ENCODE assay signal across 23 cellular contexts in genomic region chr12:32659908-32660440, GRCh38. TPM values are rescaled to one million over a fixed set of nuclear protein-coding genes. Genes with fewer than 3 reads are reported as not detected.
DNase-seq lines count a peak whose midpoint lies in the region; ATAC-seq and TF ChIP-seq lines count a peak whose summit lies in the region.
"Had no signal": no experiment of that assay in that cellular context is flagged by ENCODE, and none has a peak within 500 bp of the region (broad histone marks: within the 10 kb centered on the region; RNA-seq: fewer than 3 reads in every experiment).

No MANE protein-coding gene starts in this region.

- H3K4ac ChIP-seq in mesenchymal stem cell (ENCODE audit: low read depth in 1 of 2, low read length in 2 of 2), result no peak overlapping the region

- TF ChIP-seq POLR2A in breast epithelium (IDR thresholded peaks at IDR 0.05), result no peak

- H3K9me3 ChIP-seq in breast epithelium (no peaks in the 10 kb centered on the region), mesenchymal stem cell (ENCODE audit: control insufficient read depth, low read length) (no peaks in the 10 kb centered on the region)
- H3K9me3 ChIP-seq: ovary, SJCRH30 had no signal

- H3K4me1 ChIP-seq in breast epithelium (no peaks in the 10 kb centered on the region), mesenchymal stem cell (ENCODE audit: control insufficient read depth, insufficient read depth, low read depth, low read length) (no peaks in the 10 kb centered on the region)
- H3K4me1 ChIP-seq: SJCRH30 had no signal

- no peak overlapping the region for H2BK120ac ChIP-seq in mesenchymal stem cell (ENCODE audit: low read depth, low read length)

- no peak overlapping the region for H2AFZ ChIP-seq in mesenchymal stem cell (ENCODE audit: low read depth, low read length)

- no TSS peak for BruUV-seq in MCF 10A (replicated peaks; lab: Mats Ljungman, UMichigan)

- intact Hi-C loops in breast epithelium (cut with DNase I; ENCODE audit: low total_unique reads) (no loop called here), MCF 10A (cut with micrococcal nuclease) (no loop called here)

- H3K36me3 Mint-ChIP-seq in MCF 10A (ENCODE audit: insufficient read depth, unreplicated experiment), result no peaks in the 10 kb centered on the region
- no peaks in the 10 kb centered on the region for H3K36me3 Mint-ChIP-seq in WTC11
- no peaks in the 10 kb centered on the region for H3K36me3 Mint-ChIP-seq in type B pancreatic cell
- H3K36me3 Mint-ChIP-seq: CD14-positive monocyte, naive B cell had no signal

- no peak overlapping the region for H2AK5ac ChIP-seq in mesenchymal stem cell (ENCODE audit: low read length, severe bottlenecking)

- H3K27me3 Mint-ChIP-seq in MCF 10A (ENCODE audit: insufficient read depth, unreplicated experiment) (no peaks in the 10 kb centered on the region), WTC11 (ENCODE audit: low read depth) (no peaks in the 10 kb centered on the region), type B pancreatic cell (no peaks in the 10 kb centered on the region)
- H3K27me3 Mint-ChIP-seq: stimulated activated naive CD8-positive, alpha-beta T cell treated with anti-CD3 and anti-CD28 coated beads, Interleukin-15, amount 100 ng/mL, for 72 hours had no signal

- no peak overlapping the region for H2BK5ac ChIP-seq in mesenchymal stem cell (ENCODE audit: low read depth, low read length, poor library complexity, severe bottlenecking)

- ATAC-seq in WTC11, result no peak
- ATAC-seq in HG03460 (IDR thresholded peaks at IDR 0.05; ENCODE audit: unreplicated experiment), result no peak
- ATAC-seq: PC-3 had no signal

- DNase-seq in breast epithelium (ENCODE audit: low spot score in 2 of 2) (no peak), MCF 10A (ENCODE audit: unreplicated experiment) (no peak), WTC11 (ENCODE audit: low spot score) (no peak), mesenchymal stem cell (peak; percentile 28), type B pancreatic cell (ENCODE audit: extremely low spot score, unreplicated experiment) (no peak), HCEC 1CT (no peak)
- no peak for DNase-seq in stimulated activated CD4-positive, alpha-beta T cell treated with anti-CD3 and anti-CD28 coated beads, Interleukin-4, amount 100 ng/mL, for 24 hours
- DNase-seq: activated CD4-positive, alpha-beta T cell treated with anti-CD3 and anti-CD28 coated beads, Interleukin-2, amount 50 U/mL, for 48 hours; activated naive CD4-positive, alpha-beta T cell; amygdala; central memory CD4-positive, alpha-beta T cell; DMS 273 treated with DMSO at 0.1 percent for 48 hours; head of caudate nucleus; naive B cell; NCI-H748 treated with DMSO at 0.1 percent for 48 hours; ovary; PC-3; SJCRH30; stimulated activated CD4-positive, alpha-beta T cell treated with anti-CD3 and anti-CD28 coated beads, Interleukin-2, amount 100 ng/mL, for 24 hours; WERI-Rb-1 had no signal

- no peak overlapping the region for H3K27ac Mint-ChIP-seq in MCF 10A (ENCODE audit: low read depth, unreplicated experiment)
- H3K27ac Mint-ChIP-seq in WTC11, result peak overlapping the region; percentile 13; the same call in 1 of the 2 replicates
- peak overlapping the region; percentile 33 for H3K27ac Mint-ChIP-seq in type B pancreatic cell
- H3K27ac Mint-ChIP-seq: naive B cell had no signal

- POLR2A ChIA-PET in MCF 10A (lab: Yijun Ruan, JAX) (interaction anchor here (1.2 kb wide), 1 partner anchor 8 kb away, joined by 3 read pairs; no protein-coding TSS in a partner anchor), WTC11 (lab: Charles Lee) (no interaction called here)

- peak overlapping the region; percentile 49 to 59 for H3K27ac ChIP-seq in breast epithelium
- no peak overlapping the region for H3K27ac ChIP-seq in mesenchymal stem cell (ENCODE audit: low read length, poor library complexity, severe bottlenecking)
- H3K27ac ChIP-seq: ovary, SJCRH30, WERI-Rb-1 had no signal

- no peak for TF ChIP-seq CTCF in breast epithelium (IDR thresholded peaks at IDR 0.05)
- TF ChIP-seq CTCF in MCF 10A (IDR thresholded peaks at IDR 0.05; ENCODE audit: unreplicated experiment), result no peak
- no peak for TF ChIP-seq CTCF in WTC11 (IDR thresholded peaks at IDR 0.05)
- TF ChIP-seq CTCF in type B pancreatic cell (conservative IDR thresholded peaks at IDR 0.05), result no peak

- CTCF ChIA-PET in MCF 10A (lab: Yijun Ruan, JAX) (interaction anchor here (0.6 to 4.3 kb wide), 7 partner anchors 10 to 791 kb away, joined by 3 to 27 read pairs (median 4); no protein-coding TSS in a partner anchor), WTC11 (lab: Charles Lee) (no interaction called here)

- peak overlapping the region; percentile 41 for H4K91ac ChIP-seq in mesenchymal stem cell (ENCODE audit: low read length)

- 75% methylated on average over 5 of the region's 6 CpGs for WGBS in mesenchymal stem cell

- H3K36me3 ChIP-seq in breast epithelium (no peaks in the 10 kb centered on the region), mesenchymal stem cell (ENCODE audit: control insufficient read depth in 1 of 2, insufficient read depth in 2 of 2, low read depth in 1 of 2, low read length in 2 of 2) (no peaks in the 10 kb centered on the region)
- H3K36me3 ChIP-seq: ovary, SJCRH30, WERI-Rb-1 had no signal

- no peak overlapping the region for H3K4me2 ChIP-seq in mesenchymal stem cell (ENCODE audit: low read length, poor library complexity, severe bottlenecking)

- H3K27me3 ChIP-seq in breast epithelium (no peaks in the 10 kb centered on the region), mesenchymal stem cell (ENCODE audit: control insufficient read depth in 1 of 2, insufficient read depth in 1 of 2, low read length in 2 of 2) (no peaks in the 10 kb centered on the region)
- H3K27me3 ChIP-seq: ovary, SJCRH30 had no signal

- no peaks in the 10 kb centered on the region for H3K79me1 ChIP-seq in mesenchymal stem cell (replicated peaks; ENCODE audit: low read length, poor library complexity, severe bottlenecking)

- H3K14ac ChIP-seq in mesenchymal stem cell (ENCODE audit: low read length in 2 of 2), result no peak overlapping the region

- no peak overlapping the region for H4K8ac ChIP-seq in mesenchymal stem cell (ENCODE audit: low read length)

- no peaks in the 10 kb centered on the region for H3K4me1 Mint-ChIP-seq in MCF 10A (ENCODE audit: insufficient read depth, unreplicated experiment)
- no peaks in the 10 kb centered on the region for H3K4me1 Mint-ChIP-seq in WTC11
- peaks cover 3% of the 10 kb centered on the region for H3K4me1 Mint-ChIP-seq in type B pancreatic cell (ENCODE audit: unreplicated experiment)
- H3K4me1 Mint-ChIP-seq: naive B cell had no signal

- H3K23ac ChIP-seq in mesenchymal stem cell (ENCODE audit: low read length in 2 of 2), result no peak overlapping the region

- no peak overlapping the region for H2BK12ac ChIP-seq in mesenchymal stem cell (ENCODE audit: low read length in 2 of 2)

- H3K9me3 Mint-ChIP-seq in MCF 10A (ENCODE audit: unreplicated experiment) (no peaks in the 10 kb centered on the region), WTC11 (peaks cover 1% of the 10 kb centered on the region), type B pancreatic cell (no peaks in the 10 kb centered on the region)
- H3K9me3 Mint-ChIP-seq: CD14-positive monocyte; naive B cell; stimulated activated naive CD8-positive, alpha-beta T cell treated with anti-CD3 and anti-CD28 coated beads, Interleukin-15, amount 100 ng/mL, for 72 hours had no signal

- H3K4me3 ChIP-seq in breast epithelium (no peak overlapping the region), mesenchymal stem cell (ENCODE audit: insufficient read depth in 1 of 2, low read depth in 1 of 2, low read length in 2 of 2) (peak overlapping the region in 1 of 2 experiments; percentile 43)
- H3K4me3 ChIP-seq: ovary, SJCRH30 had no signal

- peak overlapping the region; percentile 64 for H3K9ac ChIP-seq in mesenchymal stem cell (ENCODE audit: low read length)

- H3K4me3 Mint-ChIP-seq in MCF 10A (ENCODE audit: unreplicated experiment), result no peak overlapping the region
- H3K4me3 Mint-ChIP-seq in WTC11, result no peak overlapping the region
- no peak overlapping the region for H3K4me3 Mint-ChIP-seq in type B pancreatic cell
- H3K4me3 Mint-ChIP-seq: CD14-positive monocyte; naive B cell; stimulated activated naive CD8-positive, alpha-beta T cell treated with anti-CD3 and anti-CD28 coated beads, Interleukin-15, amount 100 ng/mL, for 72 hours had no signal

- H3K18ac ChIP-seq in mesenchymal stem cell (ENCODE audit: low read depth in 1 of 2, low read length in 2 of 2), result peak overlapping the region in 1 of 2 experiments; percentile 57

- H2BK15ac ChIP-seq in mesenchymal stem cell (ENCODE audit: low read depth, poor library complexity, severe bottlenecking), result no peak overlapping the region

TF ChIP-seq in WTC11, 78 proteins besides CTCF, POLR2A, EP300 and RAD21 (continues in another document):
- TF ChIP-seq ZNF512 (CRISPR knock-in tag; IDR thresholded peaks at IDR 0.05; ENCODE audit: borderline replicate concordance), result no peak
- no peak for TF ChIP-seq USF1 (CRISPR knock-in tag; IDR thresholded peaks at IDR 0.05)
- TF ChIP-seq OVOL2 (CRISPR knock-in tag; IDR thresholded peaks at IDR 0.05; ENCODE audit: borderline replicate concordance), result no peak

RNA-seq across cellular contexts. Expression of gene DNM1L, which starts 19.1 kb away (rescaled TPM):
- total RNA-seq in breast epithelium (10 to 100 TPM; 46.1 to 84.0 (median 70.8) TPM), MCF 10A (2022) (72.5 and 86.9 TPM in 2 replicates), WTC11 (2021) (70.3 to 75.2 TPM (median 74.3 TPM) in 3 replicates), type B pancreatic cell (ENCODE audit: low replicate concordance) (76.8 and 121 TPM in 2 replicates)
- 37.4 TPM for polyA plus RNA-seq in mesenchymal stem cell (2013, experiment 1 of 2)
- polyA plus RNA-seq in mesenchymal stem cell (2013, experiment 2 of 2), result 37.7 TPM
